In the genomic region with DNA sequence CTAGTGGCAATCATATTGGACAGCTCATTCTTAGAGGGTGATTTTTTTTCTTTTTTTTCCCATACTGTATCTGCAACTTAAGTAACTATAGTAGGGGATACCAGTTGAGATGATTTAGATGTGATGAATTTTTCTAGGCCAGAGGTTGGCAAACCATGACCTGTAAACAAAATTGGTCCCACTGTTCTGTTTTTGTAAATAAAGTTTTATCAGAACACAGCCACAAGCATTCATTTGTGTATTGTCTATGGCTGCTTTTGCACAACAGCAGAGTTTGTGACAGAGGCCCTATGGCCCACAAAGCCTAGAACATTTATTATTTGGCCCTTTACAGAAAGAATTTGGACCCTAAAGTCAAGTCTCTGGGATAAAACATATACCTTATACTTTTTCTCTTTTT, we compare ENCODE assay signal across 1 cellular context.
TF ChIP-seq lines count a peak whose summit lies in the region.

No MANE protein-coding gene starts in this region.

TF ChIP-seq in GM12878, 131 proteins besides CTCF, POLR2A, EP300 and RAD21:
- TF ChIP-seq, protein P1, sequence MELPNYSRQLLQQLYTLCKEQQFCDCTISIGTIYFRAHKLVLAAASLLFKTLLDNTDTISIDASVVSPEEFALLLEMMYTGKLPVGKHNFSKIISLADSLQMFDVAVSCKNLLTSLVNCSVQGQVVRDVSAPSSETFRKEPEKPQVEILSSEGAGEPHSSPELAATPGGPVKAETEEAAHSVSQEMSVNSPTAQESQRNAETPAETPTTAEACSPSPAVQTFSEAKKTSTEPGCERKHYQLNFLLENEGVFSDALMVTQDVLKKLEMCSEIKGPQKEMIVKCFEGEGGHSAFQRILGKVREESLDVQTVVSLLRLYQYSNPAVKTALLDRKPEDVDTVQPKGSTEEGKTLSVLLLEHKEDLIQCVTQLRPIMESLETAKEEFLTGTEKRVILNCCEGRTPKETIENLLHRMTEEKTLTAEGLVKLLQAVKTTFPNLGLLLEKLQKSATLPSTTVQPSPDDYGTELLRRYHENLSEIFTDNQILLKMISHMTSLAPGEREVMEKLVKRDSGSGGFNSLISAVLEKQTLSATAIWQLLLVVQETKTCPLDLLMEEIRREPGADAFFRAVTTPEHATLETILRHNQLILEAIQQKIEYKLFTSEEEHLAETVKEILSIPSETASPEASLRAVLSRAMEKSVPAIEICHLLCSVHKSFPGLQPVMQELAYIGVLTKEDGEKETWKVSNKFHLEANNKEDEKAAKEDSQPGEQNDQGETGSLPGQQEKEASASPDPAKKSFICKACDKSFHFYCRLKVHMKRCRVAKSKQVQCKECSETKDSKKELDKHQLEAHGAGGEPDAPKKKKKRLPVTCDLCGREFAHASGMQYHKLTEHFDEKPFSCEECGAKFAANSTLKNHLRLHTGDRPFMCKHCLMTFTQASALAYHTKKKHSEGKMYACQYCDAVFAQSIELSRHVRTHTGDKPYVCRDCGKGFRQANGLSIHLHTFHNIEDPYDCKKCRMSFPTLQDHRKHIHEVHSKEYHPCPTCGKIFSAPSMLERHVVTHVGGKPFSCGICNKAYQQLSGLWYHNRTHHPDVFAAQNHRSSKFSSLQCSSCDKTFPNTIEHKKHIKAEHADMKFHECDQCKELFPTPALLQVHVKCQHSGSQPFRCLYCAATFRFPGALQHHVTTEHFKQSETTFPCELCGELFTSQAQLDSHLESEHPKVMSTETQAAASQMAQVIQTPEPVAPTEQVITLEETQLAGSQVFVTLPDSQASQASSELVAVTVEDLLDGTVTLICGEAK (IDR thresholded peaks at IDR 0.05; ENCODE audit: borderline replicate concordance), result peak; percentile 82; the same call in 1 of the 2 replicates
- no peak for TF ChIP-seq MXI1 (IDR thresholded peaks at IDR 0.05; ENCODE audit: low read depth, low read length)
